ENCODE assay signal across 13 cellular contexts in the genomic region with DNA sequence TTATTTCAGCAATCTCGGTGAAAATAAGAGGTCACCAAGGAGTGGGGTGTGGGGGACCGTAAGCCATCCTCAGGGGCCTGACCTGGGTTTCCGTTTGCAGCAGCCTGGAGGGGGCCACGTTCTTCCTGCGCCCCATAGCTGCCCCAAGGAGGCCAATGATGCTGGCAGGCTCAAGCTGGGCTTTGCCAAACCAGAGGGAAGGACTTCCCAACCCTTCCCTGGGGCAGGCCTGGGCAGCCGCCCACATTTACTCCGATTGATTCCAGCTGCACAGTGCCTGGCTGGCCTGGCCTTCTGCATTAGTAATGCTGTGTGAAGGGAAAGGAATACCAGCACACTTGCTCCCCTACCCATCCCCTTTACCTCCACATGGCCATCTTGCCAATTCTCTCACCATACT.
DNase-seq lines count a peak whose midpoint lies in the region; ATAC-seq, FAIRE-seq and TF ChIP-seq lines count a peak whose summit lies in the region.
"Had no signal": no experiment of that assay in that cellular context is flagged by ENCODE, and none has a peak within 500 bp of the region (broad histone marks: within the 10 kb centered on the region; RNA-seq: fewer than 3 reads in every experiment).

No MANE protein-coding gene starts in this region.

- peaks cover 32% of the 10 kb centered on the region for H3K4me1 Mint-ChIP-seq in brain
- H3K4me1 Mint-ChIP-seq: activated CD4-positive, alpha-beta T cell treated with anti-CD3 and anti-CD28 coated beads, Interleukin-2, amount 10 ng/mL, durations not matched to agents 24 days and 14 days; activated T-helper 17 cell treated with anti-CD3 and anti-CD28 coated beads, Interleukin-2, amount 50 U/mL, for 72 hours had no signal

- no peak overlapping the region for H3K4me3 ChIP-seq in left ventricle myocardium inferior
- no peak overlapping the region for H3K4me3 ChIP-seq in pancreas

- no peak for FAIRE-seq in pancreas (lab: Jason Lieb, UNC)
- FAIRE-seq: endothelial cell of umbilical vein, urothelium cell line had no signal

- no peaks in the 10 kb centered on the region for H3K36me3 ChIP-seq in left ventricle myocardium inferior
- H3K36me3 ChIP-seq in pancreas, result no peaks in the 10 kb centered on the region
- H3K36me3 ChIP-seq: brain microvascular endothelial cell had no signal

- 90 to 91% methylated on average over 7 of the region's 7 CpGs for WGBS in pancreas, 2 donors

- H3K27ac ChIP-seq in left ventricle myocardium inferior (replicated peaks) (peak overlapping the region; percentile 65), pancreas (no peak overlapping the region)
- H3K27ac ChIP-seq: brain microvascular endothelial cell had no signal

- no peaks in the 10 kb centered on the region for H3K27me3 ChIP-seq in left ventricle myocardium inferior (ENCODE audit: low read depth)
- no peaks in the 10 kb centered on the region for H3K27me3 ChIP-seq in pancreas
- H3K27me3 ChIP-seq: brain microvascular endothelial cell had no signal

- ATAC-seq in pancreas (peak in 3 of 4 donors; percentile 39 to 58 (median 44)), GM19328 (IDR thresholded peaks at IDR 0.05; ENCODE audit: unreplicated experiment) (no peak)
- ATAC-seq: activated T-helper 17 cell treated with anti-CD3 and anti-CD28 coated beads, Interleukin-2, amount 50 U/mL, for 72 hours had no signal

- H3K27me3 Mint-ChIP-seq in brain, result no peaks in the 10 kb centered on the region

- no peaks in the 10 kb centered on the region for H3K9me3 ChIP-seq in left ventricle myocardium inferior (replicated peaks)
- H3K9me3 ChIP-seq in pancreas, result no peaks in the 10 kb centered on the region

- no peaks in the 10 kb centered on the region for H3K36me3 Mint-ChIP-seq in brain

- intact Hi-C loops in left ventricle myocardium inferior (cut with micrococcal nuclease), result no loop called here
- intact Hi-C loops in pancreas (cut with DNase I), result no loop called here

- TF ChIP-seq CTCF in AG09319 (IDR thresholded peaks at IDR 0.05; ENCODE audit: low read depth, low read length) (no peak), brain (conservative IDR thresholded peaks at IDR 0.05) (no peak), left ventricle myocardium inferior (IDR thresholded peaks at IDR 0.05; ENCODE audit: borderline replicate concordance) (no peak), pancreas (IDR thresholded peaks at IDR 0.05) (no peak)

- peak; percentile 44 for DNase-seq in AG09319 (ENCODE audit: extremely low read depth, low read depth)
- peak; percentile 75 for DNase-seq in left ventricle myocardium inferior
- DNase-seq in pancreas, result peak in 3 of 6 donors; percentile 9 to 49 (median 10)
- no peak for DNase-seq in stimulated activated CD4-positive, alpha-beta T cell treated with anti-CD3 and anti-CD28 coated beads, Interleukin-15, amount 100 ng/mL, for 24 hours
- no peak for DNase-seq in NCI-H510A (lab: John Stamatoyannopoulos, UW)
- DNase-seq in HCEC 1CT, result no peak
- DNase-seq: activated CD4-positive, alpha-beta T cell treated with anti-CD3 and anti-CD28 coated beads, Interleukin-2, amount 10 ng/mL, durations not matched to agents 24 days and 14 days had no signal

- no peak overlapping the region for H3K4me3 Mint-ChIP-seq in brain
- H3K4me3 Mint-ChIP-seq: activated CD4-positive, alpha-beta T cell treated with anti-CD3 and anti-CD28 coated beads, Interleukin-2, amount 10 ng/mL, durations not matched to agents 24 days and 14 days; activated T-helper 17 cell treated with anti-CD3 and anti-CD28 coated beads, Interleukin-2, amount 50 U/mL, for 72 hours had no signal

- peak overlapping the region in 4 of 5 experiments; percentile 72 to 92 (median 78) for H3K27ac Mint-ChIP-seq in brain
- H3K27ac Mint-ChIP-seq: activated CD4-positive, alpha-beta T cell treated with anti-CD3 and anti-CD28 coated beads, Interleukin-2, amount 10 ng/mL, durations not matched to agents 24 days and 14 days; activated T-helper 17 cell treated with anti-CD3 and anti-CD28 coated beads, Interleukin-2, amount 50 U/mL, for 72 hours had no signal

- H3K4me1 ChIP-seq in left ventricle myocardium inferior, result peaks cover 27% of the 10 kb centered on the region
- no peaks in the 10 kb centered on the region for H3K4me1 ChIP-seq in pancreas

- H3K9me3 Mint-ChIP-seq in brain, result peaks cover 0 to 2% (median 0%) of the 10 kb centered on the region in 5 experiments
- H3K9me3 Mint-ChIP-seq: activated CD4-positive, alpha-beta T cell treated with anti-CD3 and anti-CD28 coated beads, Interleukin-2, amount 10 ng/mL, durations not matched to agents 24 days and 14 days; activated T-helper 17 cell treated with anti-CD3 and anti-CD28 coated beads, Interleukin-2, amount 50 U/mL, for 72 hours had no signal

Comparison
In these comparisons a context has a peak if more than half of its experiments do, and no peak if none do; other contexts are left out.
1. DNase-seq: peak in AG09319 (single experiment) and left ventricle myocardium inferior (single experiment); none in stimulated activated CD4-positive, alpha-beta T cell treated with anti-CD3 and anti-CD28 coated beads, Interleukin-15, amount 100 ng/mL, for 24 hours (single experiment), NCI-H510A (single experiment) and HCEC 1CT (single experiment).